ENCODE assay signal across 16 cellular contexts in the genomic region with DNA sequence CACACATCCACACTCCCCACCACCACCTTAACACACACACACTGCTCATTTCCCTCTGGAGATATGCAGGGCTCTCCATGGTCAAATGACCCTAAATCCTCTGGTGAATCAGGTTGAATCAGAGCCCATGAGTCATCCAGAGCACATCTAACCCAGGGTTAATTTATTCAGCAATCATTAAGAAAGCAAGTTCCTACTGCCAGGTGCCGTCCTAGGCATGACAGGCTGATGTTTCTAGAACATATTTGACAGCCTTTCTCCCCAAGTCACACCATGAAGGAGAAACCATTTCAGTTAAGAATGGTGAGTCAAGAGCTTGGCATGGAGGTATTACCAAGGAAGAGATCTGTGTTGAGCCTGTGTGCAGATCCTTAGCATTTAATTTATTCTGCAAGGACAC.
DNase-seq lines count a peak whose midpoint lies in the region; ATAC-seq and TF ChIP-seq lines count a peak whose summit lies in the region.
"Had no signal": no experiment of that assay in that cellular context is flagged by ENCODE, and none has a peak within 500 bp of the region (broad histone marks: within the 10 kb centered on the region; RNA-seq: fewer than 3 reads in every experiment).

No MANE protein-coding gene starts in this region.

- TF ChIP-seq CTCF in choroid plexus epithelial cell (conservative IDR thresholded peaks at IDR 0.05; ENCODE audit: low read depth, low read length) = no peak

- POLR2A ChIA-PET in T-cell (lab: Charles Lee) = no interaction called here

- no peak overlapping the region for H3K27ac Mint-ChIP-seq in T-cell

- no peaks in the 10 kb centered on the region for H3K4me1 Mint-ChIP-seq in T-cell

- peaks cover 2 to 11% of the 10 kb centered on the region in 2 donors for H3K27me3 Mint-ChIP-seq in T-cell

- no peak overlapping the region for H3K4me3 ChIP-seq in choroid plexus epithelial cell (ENCODE audit: low read depth, low read length)
- H3K4me3 ChIP-seq: thoracic aorta had no signal

- no peak overlapping the region for H3K4me3 Mint-ChIP-seq in T-cell

- peaks cover 0 to 4% (median 0%) of the 10 kb centered on the region in 3 donors for H3K9me3 Mint-ChIP-seq in T-cell

- CTCF ChIA-PET in T-cell (lab: Charles Lee) = no interaction called here

- DNase-seq in DMS53 (lab: John Stamatoyannopoulos, UW) (peak; percentile 60), M059J (ENCODE audit: low read depth) (peak; percentile 99), choroid plexus epithelial cell (ENCODE audit: low read depth) (peak; percentile 75), non-pigmented ciliary epithelial cell (ENCODE audit: low read depth) (peak; percentile 88), superior temporal gyrus (ENCODE audit: extremely low spot score) (no peak), T-cell (no peak), OCI-M2 (lab: John Stamatoyannopoulos, UW; ENCODE audit: unreplicated experiment) (no peak)
- DNase-seq: activated CD4-positive, CD25-positive, alpha-beta regulatory T cell treated with anti-CD3 and anti-CD28 coated beads, Interleukin-2, amount 50 U/mL, for 72 hours; activated naive CD4-positive, alpha-beta T cell; effector CD4-positive, alpha-beta T cell; GOT3; NCI-H2081; nucleus accumbens; stimulated activated CD4-positive, alpha-beta T cell treated with anti-CD3 and anti-CD28 coated beads, Interleukin-4, amount 100 ng/mL, for 4 hours had no signal

- H3K36me3 Mint-ChIP-seq in T-cell = no peaks in the 10 kb centered on the region

- ATAC-seq in T-cell (replicated peaks in 1 of 4) = no peak
- no peak for ATAC-seq in HG02852 (IDR thresholded peaks at IDR 0.05; ENCODE audit: unreplicated experiment)

Comparison
In these comparisons a context has a peak if more than half of its experiments do, and no peak if none do; other contexts are left out.
1. DNase-seq: peak in DMS53 (single experiment), M059J (single experiment), choroid plexus epithelial cell (single experiment) and non-pigmented ciliary epithelial cell (single experiment); none in superior temporal gyrus (single experiment), T-cell (0 of 34) and OCI-M2 (single experiment).